8 cellular contexts compared by ENCODE assay signal in the genomic region with DNA sequence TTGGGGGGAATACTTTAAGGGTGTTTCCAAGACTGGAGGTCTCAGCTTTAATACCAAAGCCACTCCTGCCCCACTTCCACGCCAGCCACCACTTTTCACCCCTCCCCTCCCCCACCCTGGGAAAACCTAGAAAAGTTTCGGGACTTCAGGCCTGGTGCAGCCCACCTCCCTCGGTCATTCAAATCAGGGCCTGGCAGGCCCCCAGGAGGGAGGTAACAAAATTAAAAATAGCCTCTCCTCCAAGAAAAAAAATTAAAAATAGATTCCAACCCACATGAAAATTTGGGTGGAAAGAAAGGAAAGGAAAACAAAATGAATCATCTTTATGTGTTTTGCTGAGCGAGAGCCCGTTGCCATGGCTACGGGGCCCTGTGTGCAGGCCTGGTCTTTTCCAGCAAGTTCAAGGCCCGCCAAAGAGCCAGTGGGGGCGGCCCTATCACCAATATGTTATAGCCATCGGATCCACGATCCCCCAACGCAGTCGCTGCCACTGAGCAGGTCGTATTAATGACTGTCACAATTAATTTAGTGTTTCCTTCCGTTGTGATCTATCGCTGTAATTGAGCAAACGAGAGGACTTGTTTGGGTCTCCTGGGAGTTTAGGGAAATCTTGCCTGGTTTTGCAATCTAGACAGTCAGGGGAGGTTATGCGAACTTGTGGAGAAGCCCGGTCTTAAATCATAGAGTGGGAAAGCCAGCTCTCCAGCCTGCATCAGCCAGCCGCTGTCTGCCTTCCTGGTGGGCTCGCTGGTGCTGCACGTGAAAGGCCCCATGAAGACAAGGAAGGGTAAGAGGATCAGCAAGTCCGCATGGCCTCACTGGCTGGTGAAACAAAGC.
A peak's percentile ranks its signal among the peaks of the same experiment; 100 is the strongest.
DNase-seq lines count a peak whose midpoint lies in the region; ATAC-seq and TF ChIP-seq lines count a peak whose summit lies in the region.

No MANE protein-coding gene starts in this region.

- ATAC-seq in gastroesophageal sphincter = peak; percentile 63
- no peak for ATAC-seq in HG03175 (IDR thresholded peaks at IDR 0.05; ENCODE audit: unreplicated experiment)

- H3K27me3 ChIP-seq in gastroesophageal sphincter (no peaks in the 10 kb centered on the region), skeletal muscle tissue (ENCODE audit: control insufficient read depth in 3 of 3, insufficient read depth in 3 of 3, low read length in 3 of 3) (no peaks in the 10 kb centered on the region)

- H3K9me3 ChIP-seq in gastroesophageal sphincter (peaks cover 0 to 1% (median 0%) of the 10 kb centered on the region in 3 donors), skeletal muscle tissue (ENCODE audit: control insufficient read depth in 3 of 3, low read length in 3 of 3) (no peaks in the 10 kb centered on the region)

- TF ChIP-seq POLR2A in gastroesophageal sphincter (IDR thresholded peaks at IDR 0.05) = no peak

- 40 to 47% methylated on average over 3 to 13 of the region's 22 CpGs for WGBS in gastroesophageal sphincter (ENCODE audit: low coverage in 1 of 2), 2 donors

- TF ChIP-seq CTCF in gastroesophageal sphincter (IDR thresholded peaks at IDR 0.05) = no peak

- H3K27ac ChIP-seq in gastroesophageal sphincter (peak overlapping the region in 1 of 4 donors; percentile 38), skeletal muscle tissue (ENCODE audit: low read depth, low read length) (peak overlapping the region; percentile 47)

- H3K9ac ChIP-seq in skeletal muscle tissue (ENCODE audit: low read depth in 1 of 3, low read length in 3 of 3) = no peak overlapping the region

- H3K36me3 ChIP-seq in gastroesophageal sphincter = no peaks in the 10 kb centered on the region
- H3K36me3 ChIP-seq in skeletal muscle tissue (ENCODE audit: control insufficient read depth in 3 of 3, insufficient read depth in 3 of 3, low read length in 3 of 3) = no peaks in the 10 kb centered on the region

- H3K4me3 ChIP-seq in gastroesophageal sphincter = no peak overlapping the region
- H3K4me3 ChIP-seq in skeletal muscle tissue (ENCODE audit: low read length in 3 of 3) = no peak overlapping the region

- DNase-seq in GM03348 (ENCODE audit: low spot score) (peak; percentile 82), SK-N-DZ (ENCODE audit: low spot score) (peak; percentile 32), cortex of kidney (lab: John Stamatoyannopoulos, UW) (no peak), DMS 273 treated with DMSO at 0.1 percent for 48 hours (lab: John Stamatoyannopoulos, UW) (no peak), C1 segment of cervical spinal cord (lab: John Stamatoyannopoulos, UW) (no peak)

- peaks cover 0 to 22% (median 0%) of the 10 kb centered on the region in 3 donors for H3K4me1 ChIP-seq in gastroesophageal sphincter
- no peaks in the 10 kb centered on the region for H3K4me1 ChIP-seq in skeletal muscle tissue (ENCODE audit: control insufficient read depth in 3 of 3, insufficient read depth in 3 of 3, low read length in 3 of 3)

- no peak for TF ChIP-seq EP300 in gastroesophageal sphincter (IDR thresholded peaks at IDR 0.05)

Comparison
In these comparisons a context has a peak if more than half of its experiments do, and no peak if none do; other contexts are left out.
1. DNase-seq: peak in GM03348 (single experiment) and SK-N-DZ (single experiment); none in cortex of kidney (single experiment), DMS 273 treated with DMSO at 0.1 percent for 48 hours (single experiment) and C1 segment of cervical spinal cord (0 of 14).